ENCODE assay signal across 9 cellular contexts in the genomic region with DNA sequence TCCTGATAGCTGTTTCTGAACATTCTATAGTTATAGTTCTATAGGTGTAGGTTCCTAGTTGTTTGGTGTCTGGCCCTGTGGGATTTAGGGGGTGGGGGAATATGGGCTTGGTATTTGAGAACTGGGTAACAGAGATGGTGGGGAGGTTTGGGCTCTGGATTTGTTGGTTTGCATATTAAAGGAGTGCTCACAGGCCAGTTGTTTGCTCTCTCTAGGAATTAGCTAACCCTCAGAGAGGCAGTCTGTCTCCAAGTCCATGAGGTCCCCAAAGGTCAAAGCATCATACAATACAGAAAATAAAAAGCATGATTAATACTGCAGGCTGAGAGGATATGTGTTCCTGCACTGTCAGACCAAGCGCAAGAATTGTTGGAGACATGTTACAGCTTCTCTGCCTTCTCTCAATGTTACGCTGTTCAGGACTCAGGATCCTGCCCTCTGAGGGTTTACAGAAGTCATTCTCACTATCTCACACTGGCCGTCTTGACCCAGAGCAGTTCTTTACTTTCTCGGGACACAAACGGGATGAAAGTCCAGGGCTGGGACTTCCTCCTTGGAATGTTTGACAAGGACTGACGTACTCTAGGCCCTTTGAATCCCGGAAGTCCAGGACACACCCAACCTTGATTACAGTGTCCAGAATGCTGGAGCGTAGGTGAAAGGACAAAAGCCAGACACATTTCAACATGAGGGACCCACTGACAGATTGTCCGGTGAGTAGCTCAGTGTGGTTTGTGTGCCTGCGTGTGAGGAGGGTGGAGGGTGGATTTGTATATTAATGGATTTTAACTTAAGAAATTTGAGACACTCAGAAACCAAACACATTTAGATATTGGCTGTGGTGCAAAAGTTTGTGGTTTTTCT. TPM values are rescaled to one million over a fixed set of nuclear protein-coding genes. Genes with fewer than 3 reads are reported as not detected.
DNase-seq lines count a peak whose midpoint lies in the region; ATAC-seq lines count a peak whose summit lies in the region.
"Had no signal": no experiment of that assay in that cellular context is flagged by ENCODE, and none has a peak within 500 bp of the region (broad histone marks: within the 10 kb centered on the region; RNA-seq: fewer than 3 reads in every experiment).

A gene with protein sequence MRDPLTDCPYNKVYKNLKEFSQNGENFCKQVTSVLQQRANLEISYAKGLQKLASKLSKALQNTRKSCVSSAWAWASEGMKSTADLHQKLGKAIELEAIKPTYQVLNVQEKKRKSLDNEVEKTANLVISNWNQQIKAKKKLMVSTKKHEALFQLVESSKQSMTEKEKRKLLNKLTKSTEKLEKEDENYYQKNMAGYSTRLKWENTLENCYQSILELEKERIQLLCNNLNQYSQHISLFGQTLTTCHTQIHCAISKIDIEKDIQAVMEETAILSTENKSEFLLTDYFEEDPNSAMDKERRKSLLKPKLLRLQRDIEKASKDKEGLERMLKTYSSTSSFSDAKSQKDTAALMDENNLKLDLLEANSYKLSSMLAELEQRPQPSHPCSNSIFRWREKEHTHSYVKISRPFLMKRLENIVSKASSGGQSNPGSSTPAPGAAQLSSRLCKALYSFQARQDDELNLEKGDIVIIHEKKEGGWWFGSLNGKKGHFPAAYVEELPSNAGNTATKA (plus strand): TSS at position 677 of the 864 bp plus-strand sequence. CDS start 10 bp downstream, at position 687.

- H3K27me3 ChIP-seq in mucosa of stomach (ENCODE audit: control insufficient read depth, insufficient read depth, low read length): no peaks in the 10 kb centered on the region
- no peaks in the 10 kb centered on the region for H3K27me3 ChIP-seq in aorta (ENCODE audit: control insufficient read depth in 1 of 2, insufficient read depth in 2 of 2, low read length in 1 of 2)

- no peak within 1 kb of the TSS for H3K27ac ChIP-seq in aorta (ENCODE audit: low read depth in 1 of 2, low read length in 2 of 2)
- H3K27ac ChIP-seq: SJSA1 had no signal

- H3K4me1 ChIP-seq in mucosa of stomach (ENCODE audit: control insufficient read depth, insufficient read depth, low read length): peaks cover 32% of the 10 kb centered on the region
- H3K4me1 ChIP-seq in aorta (ENCODE audit: control insufficient read depth in 1 of 2, insufficient read depth in 2 of 2, low read length in 2 of 2): no peaks in the 10 kb centered on the region
- H3K4me1 ChIP-seq: SJSA1 had no signal

- H3K9ac ChIP-seq in mucosa of stomach (ENCODE audit: low read length): peak within 1 kb of the TSS; percentile 77

- intact Hi-C loops in aorta (cut with DNase I): no loop called here

- H3K4me3 ChIP-seq in mucosa of stomach (ENCODE audit: low read length) (peak within 1 kb of the TSS; percentile 34), aorta (ENCODE audit: low read length in 2 of 2) (no peak within 1 kb of the TSS)
- H3K4me3 ChIP-seq: SJSA1 had no signal

- ATAC-seq in activated naive CD4-positive, alpha-beta T cell treated with anti-CD3 and anti-CD28 coated beads, Interleukin-2, amount 50 U/mL, for 72 hours: no peak
- ATAC-seq in aorta (ENCODE audit: low FRiP score) (peak; percentile 55), HG03108 (IDR thresholded peaks at IDR 0.05; ENCODE audit: unreplicated experiment) (no peak), GM21360 (IDR thresholded peaks at IDR 0.05; ENCODE audit: unreplicated experiment) (no peak)

- no peaks in the 10 kb centered on the region for H3K27me3 Mint-ChIP-seq in activated naive CD4-positive, alpha-beta T cell treated with anti-CD3 and anti-CD28 coated beads, Interleukin-2, amount 50 U/mL, for 24 hours

- H3K4me1 Mint-ChIP-seq in activated naive CD4-positive, alpha-beta T cell treated with anti-CD3 and anti-CD28 coated beads, Interleukin-2, amount 50 U/mL, for 24 hours: no peaks in the 10 kb centered on the region

- H3K4me3 Mint-ChIP-seq in activated naive CD4-positive, alpha-beta T cell treated with anti-CD3 and anti-CD28 coated beads, Interleukin-2, amount 50 U/mL, for 24 hours: no peak within 1 kb of the TSS

- H3K36me3 Mint-ChIP-seq in activated naive CD4-positive, alpha-beta T cell treated with anti-CD3 and anti-CD28 coated beads, Interleukin-2, amount 50 U/mL, for 24 hours: no peaks in the 10 kb centered on the region
- no peaks in the 10 kb centered on the region for H3K36me3 Mint-ChIP-seq in activated naive CD4-positive, alpha-beta T cell treated with anti-CD3 and anti-CD28 coated beads, Interleukin-2, amount 50 U/mL, for 72 hours

- no peak for DNase-seq in activated naive CD4-positive, alpha-beta T cell treated with anti-CD3 and anti-CD28 coated beads, Interleukin-2, amount 50 U/mL, for 72 hours (ENCODE audit: low spot score in 2 of 2)
- DNase-seq in fibroblast of gingiva (ENCODE audit: low read depth) (peak; percentile 61), aorta (no peak), NCI-H146 treated with DMSO at 0.1 percent for 48 hours (lab: John Stamatoyannopoulos, UW; ENCODE audit: unreplicated experiment) (no peak)

- 74 to 80% methylated on average over 10 of the region's 10 CpGs for WGBS in aorta, 2 donors

- H3K27ac Mint-ChIP-seq in activated naive CD4-positive, alpha-beta T cell treated with anti-CD3 and anti-CD28 coated beads, Interleukin-2, amount 50 U/mL, for 24 hours: peak within 1 kb of the TSS; percentile 43
- peak within 1 kb of the TSS in 1 of 2 donors; percentile 50 for H3K27ac Mint-ChIP-seq in activated naive CD4-positive, alpha-beta T cell treated with anti-CD3 and anti-CD28 coated beads, Interleukin-2, amount 50 U/mL, for 72 hours

- no peaks in the 10 kb centered on the region for H3K36me3 ChIP-seq in mucosa of stomach (ENCODE audit: control insufficient read depth, insufficient read depth, low read length)
- no peaks in the 10 kb centered on the region for H3K36me3 ChIP-seq in aorta (ENCODE audit: control insufficient read depth in 1 of 2, insufficient read depth in 2 of 2, low read length in 1 of 2)
- H3K36me3 ChIP-seq: SJSA1 had no signal

- H3K9me3 ChIP-seq in mucosa of stomach (ENCODE audit: control insufficient read depth, low read length): no peaks in the 10 kb centered on the region
- no peaks in the 10 kb centered on the region for H3K9me3 ChIP-seq in aorta (ENCODE audit: control insufficient read depth, low read length)
- H3K9me3 ChIP-seq: SJSA1 had no signal

- H3K9me3 Mint-ChIP-seq in activated naive CD4-positive, alpha-beta T cell treated with anti-CD3 and anti-CD28 coated beads, Interleukin-2, amount 50 U/mL, for 24 hours: no peaks in the 10 kb centered on the region
- H3K9me3 Mint-ChIP-seq in activated naive CD4-positive, alpha-beta T cell treated with anti-CD3 and anti-CD28 coated beads, Interleukin-2, amount 50 U/mL, for 72 hours: no peaks in the 10 kb centered on the region

RNA-seq across cellular contexts. Expression of the gene that starts here (rescaled TPM):
- total RNA-seq in activated naive CD4-positive, alpha-beta T cell treated with anti-CD3 and anti-CD28 coated beads, Interleukin-2, amount 50 U/mL, for 72 hours: not detected
- total RNA-seq in aorta: 10 to 100 TPM; 45.3 to 46.4 TPM
- 1 to 10 TPM in 1 of 2 donors, under 1 TPM in 1; 0.10 to 6.0 TPM for polyA plus RNA-seq in aorta
- total RNA-seq: SJSA1 had no signal

Comparison
In these comparisons a context has a peak if more than half of its experiments do, and no peak if none do; other contexts are left out.
1. RNA of the gene that starts here (total RNA-seq): 45.3 to 46.4 TPM in aorta; not detected in activated naive CD4-positive, alpha-beta T cell treated with anti-CD3 and anti-CD28 coated beads, Interleukin-2, amount 50 U/mL, for 72 hours; every median in the first group is over 10 times any median in the second.